1 cellular context compared by ENCODE assay signal in genomic region chr12:132137483-132138125, GRCh38.
TF ChIP-seq lines count a peak whose summit lies in the region.

No MANE protein-coding gene starts in this region.

TF ChIP-seq in A549, 52 proteins besides CTCF, POLR2A, EP300 and RAD21 (continued from another document):
- TF ChIP-seq, protein P1, sequence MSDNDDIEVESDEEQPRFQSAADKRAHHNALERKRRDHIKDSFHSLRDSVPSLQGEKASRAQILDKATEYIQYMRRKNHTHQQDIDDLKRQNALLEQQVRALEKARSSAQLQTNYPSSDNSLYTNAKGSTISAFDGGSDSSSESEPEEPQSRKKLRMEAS (IDR thresholded peaks at IDR 0.05): no peak
- no peak for TF ChIP-seq BCL3 (IDR thresholded peaks at IDR 0.05)
- no peak for TF ChIP-seq CBX2 (IDR thresholded peaks at IDR 0.05; ENCODE audit: borderline replicate concordance, low read depth)
- TF ChIP-seq CEBPB (IDR thresholded peaks at IDR 0.05): no peak
- no peak for TF ChIP-seq ZSCAN20 (CRISPR knock-in tag; IDR thresholded peaks at IDR 0.05)
- no peak for TF ChIP-seq NR3C1 (IDR thresholded peaks at IDR 0.05)
- TF ChIP-seq ZNF302 (CRISPR knock-in tag; IDR thresholded peaks at IDR 0.05): no peak
- TF ChIP-seq RNF2 (IDR thresholded peaks at IDR 0.05; ENCODE audit: borderline replicate concordance, low read depth): no peak
TF ChIP-seq in A549: peak in this region for 0.
